13 cellular contexts compared by ENCODE assay signal in genomic region chr18:46711444-46711863, GRCh38. TPM values are rescaled to one million over a fixed set of nuclear protein-coding genes. Genes with fewer than 3 reads are reported as not detected.
DNase-seq lines count a peak whose midpoint lies in the region; ATAC-seq and TF ChIP-seq lines count a peak whose summit lies in the region.
"Had no signal": no experiment of that assay in that cellular context is flagged by ENCODE, and none has a peak within 500 bp of the region (broad histone marks: within the 10 kb centered on the region; RNA-seq: fewer than 3 reads in every experiment).

No MANE protein-coding gene starts in this region.

- H3K9me3 ChIP-seq in left ventricle myocardium inferior (replicated peaks) (no peaks in the 10 kb centered on the region), esophagus squamous epithelium (no peaks in the 10 kb centered on the region)
- H3K9me3 ChIP-seq: tibial nerve had no signal

- POLR2A ChIA-PET in activated CD4-positive, alpha-beta memory T cell treated with anti-CD3 and anti-CD28 coated beads, Interleukin-2, amount 10 ng/mL, durations not matched to agents 7 days and 5 days (lab: Charles Lee): no interaction called here

- CTCF ChIA-PET in activated CD4-positive, alpha-beta memory T cell treated with anti-CD3 and anti-CD28 coated beads, Interleukin-2, amount 10 ng/mL, durations not matched to agents 7 days and 5 days (lab: Charles Lee): no interaction called here

- intact Hi-C loops in left ventricle myocardium inferior (cut with micrococcal nuclease): no loop called here
- intact Hi-C loops in esophagus squamous epithelium (cut with DNase I): no loop called here

- H3K27me3 Mint-ChIP-seq in activated CD4-positive, alpha-beta memory T cell treated with anti-CD3 and anti-CD28 coated beads, Interleukin-2, amount 10 ng/mL, durations not matched to agents 7 days and 5 days: peaks cover 4% of the 10 kb centered on the region
- H3K27me3 Mint-ChIP-seq: activated B cell treated with CpG ODN at 0.5 μM for 24 hours had no signal

- TF ChIP-seq CTCF in left ventricle myocardium inferior (IDR thresholded peaks at IDR 0.05; ENCODE audit: borderline replicate concordance): no peak
- TF ChIP-seq CTCF in esophagus squamous epithelium (IDR thresholded peaks at IDR 0.05): no peak

- no peak overlapping the region for H3K4me3 Mint-ChIP-seq in activated CD4-positive, alpha-beta memory T cell treated with anti-CD3 and anti-CD28 coated beads, Interleukin-2, amount 10 ng/mL, durations not matched to agents 7 days and 5 days
- H3K4me3 Mint-ChIP-seq: activated B cell treated with CpG ODN at 0.5 μM for 24 hours, natural killer cell had no signal

- 36 to 48% methylated on average over 3 to 8 of the region's 11 CpGs for WGBS in esophagus squamous epithelium, 2 donors

- H3K27ac Mint-ChIP-seq in activated CD4-positive, alpha-beta memory T cell treated with anti-CD3 and anti-CD28 coated beads, Interleukin-2, amount 10 ng/mL, durations not matched to agents 7 days and 5 days: no peak overlapping the region
- H3K27ac Mint-ChIP-seq: activated B cell treated with CpG ODN at 0.5 μM for 24 hours, natural killer cell had no signal

- H3K27ac ChIP-seq in left ventricle myocardium inferior (replicated peaks) (peak overlapping the region; percentile 85), esophagus squamous epithelium (no peak overlapping the region)
- H3K27ac ChIP-seq: C4-2B, tibial nerve had no signal

- no peaks in the 10 kb centered on the region for H3K9me3 Mint-ChIP-seq in activated CD4-positive, alpha-beta memory T cell treated with anti-CD3 and anti-CD28 coated beads, Interleukin-2, amount 10 ng/mL, durations not matched to agents 7 days and 5 days
- H3K9me3 Mint-ChIP-seq: activated B cell treated with CpG ODN at 0.5 μM for 24 hours, natural killer cell had no signal

- DNase-seq in GDM1 (lab: John Stamatoyannopoulos, UW) (peak; percentile 7), NCI-H2227 treated with DMSO at 0.1 percent for 48 hours (lab: John Stamatoyannopoulos, UW) (peak; percentile 64), left ventricle myocardium inferior (no peak), esophagus squamous epithelium (lab: John Stamatoyannopoulos, UW) (no peak), RKO (ENCODE audit: low spot score) (no peak)
- DNase-seq in activated CD4-positive, alpha-beta memory T cell treated with anti-CD3 and anti-CD28 coated beads, Interleukin-2, amount 10 ng/mL, durations not matched to agents 7 days and 5 days: no peak
- DNase-seq: activated B cell treated with CpG ODN at 0.5 μM for 24 hours; natural killer cell; stimulated activated CD4-positive, alpha-beta T cell treated with anti-CD3 and anti-CD28 coated beads, Interleukin-4, amount 100 ng/mL, for 24 hours had no signal

- H3K27me3 ChIP-seq in left ventricle myocardium inferior (ENCODE audit: low read depth) (no peaks in the 10 kb centered on the region), esophagus squamous epithelium (peaks cover 0 to 9% (median 0%) of the 10 kb centered on the region in 4 donors)
- H3K27me3 ChIP-seq: tibial nerve had no signal

- no peaks in the 10 kb centered on the region for H3K36me3 Mint-ChIP-seq in activated CD4-positive, alpha-beta memory T cell treated with anti-CD3 and anti-CD28 coated beads, Interleukin-2, amount 10 ng/mL, durations not matched to agents 7 days and 5 days (ENCODE audit: low read depth)
- H3K36me3 Mint-ChIP-seq: natural killer cell had no signal

- ATAC-seq in GM21447 (IDR thresholded peaks at IDR 0.05; ENCODE audit: unreplicated experiment) (peak; percentile 53), HG03045 (IDR thresholded peaks at IDR 0.05; ENCODE audit: unreplicated experiment) (no peak)
- ATAC-seq: natural killer cell had no signal

- TF ChIP-seq POLR2A in esophagus squamous epithelium (IDR thresholded peaks at IDR 0.05): no peak

- no peaks in the 10 kb centered on the region for H3K36me3 ChIP-seq in left ventricle myocardium inferior
- no peaks in the 10 kb centered on the region for H3K36me3 ChIP-seq in esophagus squamous epithelium
- H3K36me3 ChIP-seq: tibial nerve had no signal

- H3K4me3 ChIP-seq in left ventricle myocardium inferior (no peak overlapping the region), esophagus squamous epithelium (no peak overlapping the region)
- H3K4me3 ChIP-seq: tibial nerve had no signal

- H3K4me1 ChIP-seq in left ventricle myocardium inferior: peaks cover 34% of the 10 kb centered on the region
- H3K4me1 ChIP-seq in esophagus squamous epithelium: no peaks in the 10 kb centered on the region
- H3K4me1 ChIP-seq: tibial nerve had no signal

- H3K4me1 Mint-ChIP-seq in activated CD4-positive, alpha-beta memory T cell treated with anti-CD3 and anti-CD28 coated beads, Interleukin-2, amount 10 ng/mL, durations not matched to agents 7 days and 5 days: no peaks in the 10 kb centered on the region
- H3K4me1 Mint-ChIP-seq: natural killer cell had no signal

RNA-seq across cellular contexts. Expression of gene ST8SIA5, which starts 45.4 kb away (rescaled TPM):
- total RNA-seq in left ventricle myocardium inferior (6.2 TPM), esophagus squamous epithelium (not detected)
- total RNA-seq in activated CD4-positive, alpha-beta memory T cell treated with anti-CD3 and anti-CD28 coated beads, Interleukin-2, amount 10 ng/mL, durations not matched to agents 7 days and 5 days: not detected
- total RNA-seq: activated B cell treated with CpG ODN at 0.5 μM for 24 hours, tibial nerve had no signal

RNA-seq across cellular contexts. Expression of gene LOXHD1, which starts 54.4 kb away (rescaled TPM):
- total RNA-seq in left ventricle myocardium inferior (0.49 TPM), esophagus squamous epithelium (under 1 TPM in 1 of 4 donors, not detected in 3; 0.19 TPM)
- total RNA-seq in activated CD4-positive, alpha-beta memory T cell treated with anti-CD3 and anti-CD28 coated beads, Interleukin-2, amount 10 ng/mL, durations not matched to agents 7 days and 5 days: not detected
- total RNA-seq: activated B cell treated with CpG ODN at 0.5 μM for 24 hours had no signal

Comparison
In these comparisons a context has a peak if more than half of its experiments do, and no peak if none do; other contexts are left out.
1. DNase-seq: peak in GDM1 (single experiment) and NCI-H2227 treated with DMSO at 0.1 percent for 48 hours (single experiment); none in left ventricle myocardium inferior (single experiment), esophagus squamous epithelium (single experiment), RKO (single experiment) and activated CD4-positive, alpha-beta memory T cell treated with anti-CD3 and anti-CD28 coated beads, Interleukin-2, amount 10 ng/mL, durations not matched to agents 7 days and 5 days (single experiment).